Comparison of ENCODE assay signal across 11 cellular contexts in genomic region chr14:21106191-21106505, GRCh38. TPM values are rescaled to one million over a fixed set of nuclear protein-coding genes. Genes with fewer than 3 reads are reported as not detected.
DNase-seq lines count a peak whose midpoint lies in the region; ATAC-seq and TF ChIP-seq lines count a peak whose summit lies in the region.
"Had no signal": no experiment of that assay in that cellular context is flagged by ENCODE, and none has a peak within 500 bp of the region (broad histone marks: within the 10 kb centered on the region; RNA-seq: fewer than 3 reads in every experiment).

No MANE protein-coding gene starts in this region.

- no peaks in the 10 kb centered on the region for H3K9me3 Mint-ChIP-seq in WTC11
- H3K9me3 Mint-ChIP-seq: activated naive CD4-positive, alpha-beta T cell treated with anti-CD3 and anti-CD28 coated beads for 36 hours; IgD-negative memory B cell; naive thymus-derived CD4-positive, alpha-beta T cell had no signal

- H3K36me3 ChIP-seq in MM.1S (replicated peaks; ENCODE audit: insufficient read depth, low read length) (no peaks in the 10 kb centered on the region), subcutaneous abdominal adipose tissue (ENCODE audit: control insufficient read depth in 5 of 5, insufficient read depth in 5 of 5, low read length in 5 of 5) (no peaks in the 10 kb centered on the region), stomach (no peaks in the 10 kb centered on the region)

- H2AFZ ChIP-seq in MM.1S (ENCODE audit: low read length) = 0 out of 2 replicates have a peak overlapping the region, but pooled peaks have one; percentile 52

- peaks cover 18% of the 10 kb centered on the region for H3F3A ChIP-seq in MM.1S (ENCODE audit: insufficient read depth, low read length)

- no peaks in the 10 kb centered on the region for H3K27me3 Mint-ChIP-seq in WTC11 (ENCODE audit: low read depth)
- H3K27me3 Mint-ChIP-seq: naive thymus-derived CD4-positive, alpha-beta T cell had no signal

- WGBS in stomach, 5 donors = 50 to 64% (median 61%) methylated on average over 4 of the region's 4 CpGs

- H3K4me3 Mint-ChIP-seq in WTC11 = no peak overlapping the region
- H3K4me3 Mint-ChIP-seq: activated naive CD4-positive, alpha-beta T cell treated with anti-CD3 and anti-CD28 coated beads for 36 hours had no signal

- no peaks in the 10 kb centered on the region for H3K27me3 ChIP-seq in MM.1S (replicated peaks; ENCODE audit: insufficient read depth, low read length)
- no peaks in the 10 kb centered on the region for H3K27me3 ChIP-seq in subcutaneous abdominal adipose tissue (ENCODE audit: control insufficient read depth in 5 of 5, insufficient read depth in 4 of 5, low read length in 5 of 5)
- H3K27me3 ChIP-seq in stomach = no peaks in the 10 kb centered on the region

- H3K4me1 ChIP-seq in MM.1S (ENCODE audit: low read length) = peaks cover 43% of the 10 kb centered on the region
- H3K4me1 ChIP-seq in subcutaneous abdominal adipose tissue (ENCODE audit: control insufficient read depth in 5 of 5, insufficient read depth in 5 of 5, low read length in 5 of 5) = peaks cover 17 to 59% (median 49%) of the 10 kb centered on the region in 5 donors
- H3K4me1 ChIP-seq in stomach = peaks cover 17 to 46% (median 36%) of the 10 kb centered on the region in 4 donors

- H3K4me3 ChIP-seq in MM.1S (ENCODE audit: low read length) (no peak overlapping the region), subcutaneous abdominal adipose tissue (ENCODE audit: low read depth in 1 of 5, low read length in 5 of 5) (peak overlapping the region; percentile 11 to 58 (median 32)), stomach (no peak overlapping the region)

- intact Hi-C loops in posterior vena cava (cut with DNase I) (loop anchor here (5.0 kb wide), 2 partner anchors 34 to 39 kb away; partner anchors contain the start of gene ARHGEF40 (in 1 of the 2)), stomach (cut with DNase I; ENCODE audit: low total_unique reads) (loop anchor here (5.0 kb wide), 1 partner anchor 39 kb away; no protein-coding TSS in a partner anchor)

- no peaks in the 10 kb centered on the region for H3K9me2 ChIP-seq in MM.1S (replicated peaks; ENCODE audit: insufficient read depth, low read length)

- no peak for TF ChIP-seq POLR2A in stomach (IDR thresholded peaks at IDR 0.05)

- no peak overlapping the region for H3K27ac Mint-ChIP-seq in WTC11
- H3K27ac Mint-ChIP-seq: activated naive CD4-positive, alpha-beta T cell treated with anti-CD3 and anti-CD28 coated beads for 36 hours had no signal

- POLR2A ChIA-PET in WTC11 (lab: Charles Lee) = interaction anchor here (3.9 kb wide), 1 partner anchor 12 kb away, joined by 40 read pairs; no protein-coding TSS in a partner anchor

- peak overlapping the region; percentile 56; the same call in 1 of the 2 replicates for H3K27ac ChIP-seq in MM.1S (ENCODE audit: low read length)
- H3K27ac ChIP-seq in angular gyrus (ENCODE audit: low read depth, low read length) = peak overlapping the region; percentile 29
- peak overlapping the region; percentile 100 for H3K27ac ChIP-seq in subcutaneous abdominal adipose tissue (ENCODE audit: low read depth, low read length)
- H3K27ac ChIP-seq in stomach = peak overlapping the region in 2 of 5 donors; percentile 35 to 43

- ATAC-seq in HG03159 (IDR thresholded peaks at IDR 0.05; ENCODE audit: unreplicated experiment) = no peak
- no peak for ATAC-seq in WTC11

- TF ChIP-seq CTCF in MM.1S (IDR thresholded peaks at IDR 0.05; ENCODE audit: low read length) = no peak
- no peak for TF ChIP-seq CTCF in stomach (IDR thresholded peaks at IDR 0.05)
- no peak for TF ChIP-seq CTCF in WTC11 (IDR thresholded peaks at IDR 0.05)

- peaks cover 65% of the 10 kb centered on the region for H3K4me1 Mint-ChIP-seq in WTC11

- no peaks in the 10 kb centered on the region for H3K36me3 Mint-ChIP-seq in WTC11
- H3K36me3 Mint-ChIP-seq: IgD-negative memory B cell had no signal

- H3K9me3 ChIP-seq in MM.1S (replicated peaks; ENCODE audit: insufficient read depth, low read length) = no peaks in the 10 kb centered on the region
- H3K9me3 ChIP-seq in subcutaneous abdominal adipose tissue (ENCODE audit: control insufficient read depth in 5 of 5, low read length in 5 of 5) = no peaks in the 10 kb centered on the region
- no peaks in the 10 kb centered on the region for H3K9me3 ChIP-seq in stomach

- no peak overlapping the region for H3K9ac ChIP-seq in MM.1S (ENCODE audit: low read length)
- H3K9ac ChIP-seq in subcutaneous abdominal adipose tissue (ENCODE audit: low read length in 5 of 5) = peak overlapping the region in 3 of 5 donors; percentile 41 to 83 (median 70)

- CTCF ChIA-PET in WTC11 (lab: Charles Lee) = interaction anchor here (3.7 to 8.6 kb wide), 5 partner anchors 12 to 91 kb away, joined by 54 to 321 read pairs (median 111); partner anchors contain the start of gene ARHGEF40

- DNase-seq in MM.1S (no peak), inferior parietal cortex (ENCODE audit: extremely low spot score) (peak; percentile 22), posterior vena cava (ENCODE audit: low spot score) (no peak), stomach (no peak), WTC11 (ENCODE audit: low spot score) (no peak)

- H3K79me2 ChIP-seq in MM.1S (ENCODE audit: low read length) = no peaks in the 10 kb centered on the region

- peak overlapping the region; percentile 31 for H3K4me2 ChIP-seq in MM.1S (ENCODE audit: low read depth, low read length)

- H4K20me1 ChIP-seq in MM.1S (ENCODE audit: insufficient read depth, low read length) = no peaks in the 10 kb centered on the region

- TF ChIP-seq EP300 in stomach (IDR thresholded peaks at IDR 0.05) = no peak

TF ChIP-seq in WTC11, 78 proteins besides CTCF, POLR2A, EP300 and RAD21 (continues in another document):
- TF ChIP-seq, protein P1, sequence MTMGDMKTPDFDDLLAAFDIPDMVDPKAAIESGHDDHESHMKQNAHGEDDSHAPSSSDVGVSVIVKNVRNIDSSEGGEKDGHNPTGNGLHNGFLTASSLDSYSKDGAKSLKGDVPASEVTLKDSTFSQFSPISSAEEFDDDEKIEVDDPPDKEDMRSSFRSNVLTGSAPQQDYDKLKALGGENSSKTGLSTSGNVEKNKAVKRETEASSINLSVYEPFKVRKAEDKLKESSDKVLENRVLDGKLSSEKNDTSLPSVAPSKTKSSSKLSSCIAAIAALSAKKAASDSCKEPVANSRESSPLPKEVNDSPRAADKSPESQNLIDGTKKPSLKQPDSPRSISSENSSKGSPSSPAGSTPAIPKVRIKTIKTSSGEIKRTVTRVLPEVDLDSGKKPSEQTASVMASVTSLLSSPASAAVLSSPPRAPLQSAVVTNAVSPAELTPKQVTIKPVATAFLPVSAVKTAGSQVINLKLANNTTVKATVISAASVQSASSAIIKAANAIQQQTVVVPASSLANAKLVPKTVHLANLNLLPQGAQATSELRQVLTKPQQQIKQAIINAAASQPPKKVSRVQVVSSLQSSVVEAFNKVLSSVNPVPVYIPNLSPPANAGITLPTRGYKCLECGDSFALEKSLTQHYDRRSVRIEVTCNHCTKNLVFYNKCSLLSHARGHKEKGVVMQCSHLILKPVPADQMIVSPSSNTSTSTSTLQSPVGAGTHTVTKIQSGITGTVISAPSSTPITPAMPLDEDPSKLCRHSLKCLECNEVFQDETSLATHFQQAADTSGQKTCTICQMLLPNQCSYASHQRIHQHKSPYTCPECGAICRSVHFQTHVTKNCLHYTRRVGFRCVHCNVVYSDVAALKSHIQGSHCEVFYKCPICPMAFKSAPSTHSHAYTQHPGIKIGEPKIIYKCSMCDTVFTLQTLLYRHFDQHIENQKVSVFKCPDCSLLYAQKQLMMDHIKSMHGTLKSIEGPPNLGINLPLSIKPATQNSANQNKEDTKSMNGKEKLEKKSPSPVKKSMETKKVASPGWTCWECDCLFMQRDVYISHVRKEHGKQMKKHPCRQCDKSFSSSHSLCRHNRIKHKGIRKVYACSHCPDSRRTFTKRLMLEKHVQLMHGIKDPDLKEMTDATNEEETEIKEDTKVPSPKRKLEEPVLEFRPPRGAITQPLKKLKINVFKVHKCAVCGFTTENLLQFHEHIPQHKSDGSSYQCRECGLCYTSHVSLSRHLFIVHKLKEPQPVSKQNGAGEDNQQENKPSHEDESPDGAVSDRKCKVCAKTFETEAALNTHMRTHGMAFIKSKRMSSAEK (CRISPR knock-in tag; IDR thresholded peaks at IDR 0.05; ENCODE audit: borderline replicate concordance) = no peak
- TF ChIP-seq ATF6 (CRISPR knock-in tag; IDR thresholded peaks at IDR 0.05) (no peak), GABPB1 (CRISPR knock-in tag; IDR thresholded peaks at IDR 0.05) (no peak)

RNA-seq across cellular contexts. Expression of gene TMEM253, which starts 5.3 kb away (rescaled TPM):
- total RNA-seq in posterior vena cava = not detected
- 1 to 10 TPM in 2 of 5 donors, under 1 TPM in 1, not detected in 2; 0.43 to 8.1 (median 1.1) TPM for total RNA-seq in stomach
- 1 to 10 TPM in 2 of 3 donors, under 1 TPM in 1; 0.56 to 1.7 (median 1.1) TPM for polyA plus RNA-seq in stomach
- 1.7 to 2.2 TPM (median 1.9 TPM) in 3 replicates for total RNA-seq in WTC11 (2021)
- total RNA-seq: activated naive CD4-positive, alpha-beta T cell treated with anti-CD3 and anti-CD28 coated beads for 36 hours had no signal
- polyA plus RNA-seq: IgD-negative memory B cell; naive thymus-derived CD4-positive, alpha-beta T cell had no signal

RNA-seq across cellular contexts. Expression of gene ZNF219, which starts 7.7 kb away (rescaled TPM):
- total RNA-seq in posterior vena cava (10 to 100 TPM; 27.0 to 37.6 TPM), stomach (100 to 1,000 TPM in 1 of 5 donors, 10 to 100 TPM in 4; 11.4 to 240 (median 27.8) TPM), WTC11 (2021) (149 to 154 TPM (median 149 TPM) in 3 replicates)
- 10 to 100 TPM; 15.4 to 28.4 (median 22.6) TPM for polyA plus RNA-seq in stomach

RNA-seq across cellular contexts. Expression of gene ARHGEF40, which starts 36.0 kb away (rescaled TPM):
- total RNA-seq in posterior vena cava (10 to 100 TPM; 41.4 to 48.6 TPM), stomach (100 to 1,000 TPM in 1 of 5 donors, 10 to 100 TPM in 4; 31.9 to 171 (median 36.7) TPM), WTC11 (2021) (58.6 to 74.2 TPM (median 58.8 TPM) in 3 replicates)
- polyA plus RNA-seq in stomach = 10 to 100 TPM; 11.0 to 18.9 (median 18.5) TPM
- total RNA-seq: activated naive CD4-positive, alpha-beta T cell treated with anti-CD3 and anti-CD28 coated beads for 36 hours had no signal
- polyA plus RNA-seq: IgD-negative memory B cell had no signal

RNA-seq across cellular contexts. Expression of gene RNASE8, which starts 48.5 kb away (rescaled TPM):
- not detected for total RNA-seq in posterior vena cava
- total RNA-seq in stomach = not detected
- not detected for polyA plus RNA-seq in stomach
- total RNA-seq in WTC11 (2021) = not detected in 3 replicates
- total RNA-seq: activated naive CD4-positive, alpha-beta T cell treated with anti-CD3 and anti-CD28 coated beads for 36 hours; naive thymus-derived CD4-positive, alpha-beta T cell had no signal
- polyA plus RNA-seq: IgD-negative memory B cell; naive thymus-derived CD4-positive, alpha-beta T cell had no signal

RNA-seq across cellular contexts. Expression of gene OR5AU1, which starts 49.7 kb away (rescaled TPM):
- total RNA-seq in posterior vena cava = not detected
- under 1 TPM in 1 of 5 donors, not detected in 4; under 0.01 TPM for total RNA-seq in stomach
- not detected for polyA plus RNA-seq in stomach
- not detected in 3 replicates for total RNA-seq in WTC11 (2021)
- total RNA-seq: activated naive CD4-positive, alpha-beta T cell treated with anti-CD3 and anti-CD28 coated beads for 36 hours; naive thymus-derived CD4-positive, alpha-beta T cell had no signal
- polyA plus RNA-seq: IgD-negative memory B cell; naive thymus-derived CD4-positive, alpha-beta T cell had no signal

Comparison
In these comparisons a context has a peak if more than half of its experiments do, and no peak if none do; other contexts are left out.
1. H3K4me3 ChIP-seq: peak in subcutaneous abdominal adipose tissue (5 of 5); none in MM.1S (single experiment) and stomach (0 of 4).